In genomic region chr1:168693872-168694238, GRCh38 we compare ENCODE assay signal across 23 cellular contexts. TPM values are rescaled to one million over a fixed set of nuclear protein-coding genes. Genes with fewer than 3 reads are reported as not detected.
"Had no signal": no experiment of that assay in that cellular context is flagged by ENCODE, and none has a peak within 500 bp of the region (broad histone marks: within the 10 kb centered on the region; RNA-seq: fewer than 3 reads in every experiment).

No MANE protein-coding gene starts in this region.

- H3K27me3 ChIP-seq: brain microvascular endothelial cell, gastroesophageal sphincter, heart left ventricle, suprapubic skin had no signal

- ATAC-seq: activated CD8-positive, alpha-beta memory T cell treated with anti-CD3 and anti-CD28 coated beads, Interleukin-2, amount 10 ng/mL, durations not matched to agents 7 days and 5 days; activated T-helper 17 cell treated with anti-CD3 and anti-CD28 coated beads, Interleukin-2, amount 50 U/mL, for 72 hours; gastroesophageal sphincter; heart left ventricle; naive thymus-derived CD4-positive, alpha-beta T cell; T-cell had no signal

- H3K27me3 Mint-ChIP-seq: activated CD4-positive, alpha-beta memory T cell treated with anti-CD3 and anti-CD28 coated beads, Interleukin-2, amount 10 ng/mL, durations not matched to agents 7 days and 5 days; activated T-helper 17 cell treated with anti-CD3 and anti-CD28 coated beads, Interleukin-2, amount 50 U/mL, for 72 hours; stimulated activated naive CD8-positive, alpha-beta T cell treated with anti-CD3 and anti-CD28 coated beads, Interleukin-15, Interleukin-2, amounts not matched to agents 100 ng/mL and 50 ng/mL, for 24 hours; T-cell; type B pancreatic cell had no signal

- H3K27ac Mint-ChIP-seq: activated B cell treated with CpG ODN at 0.5 μM for 24 hours; activated CD4-positive, alpha-beta memory T cell treated with anti-CD3 and anti-CD28 coated beads, Interleukin-2, amount 10 ng/mL, durations not matched to agents 7 days and 5 days; activated CD8-positive, alpha-beta memory T cell treated with anti-CD3 and anti-CD28 coated beads, Interleukin-2, amount 10 ng/mL, durations not matched to agents 7 days and 5 days; activated naive CD8-positive, alpha-beta T cell treated with anti-CD3 and anti-CD28 coated beads, Interleukin-2, amount 10 ng/mL, durations not matched to agents 7 days and 5 days; activated T-helper 17 cell treated with anti-CD3 and anti-CD28 coated beads, Interleukin-2, amount 50 U/mL, for 72 hours; naive thymus-derived CD4-positive, alpha-beta T cell; stimulated activated naive CD8-positive, alpha-beta T cell treated with anti-CD3 and anti-CD28 coated beads, Interleukin-15, Interleukin-2, amounts not matched to agents 100 ng/mL and 50 ng/mL, for 24 hours; T-cell had no signal

- H3K9me3 ChIP-seq: gastroesophageal sphincter, heart left ventricle, left ventricle myocardium inferior, suprapubic skin had no signal

- H3K4me1 ChIP-seq: suprapubic skin had no signal

- H3K9me3 Mint-ChIP-seq: activated B cell treated with CpG ODN at 0.5 μM for 24 hours; activated CD4-positive, alpha-beta memory T cell treated with anti-CD3 and anti-CD28 coated beads, Interleukin-2, amount 10 ng/mL, durations not matched to agents 7 days and 5 days; activated naive CD8-positive, alpha-beta T cell treated with anti-CD3 and anti-CD28 coated beads, Interleukin-2, amount 10 ng/mL, durations not matched to agents 7 days and 5 days; activated T-helper 17 cell treated with anti-CD3 and anti-CD28 coated beads, Interleukin-2, amount 50 U/mL, for 72 hours; naive thymus-derived CD4-positive, alpha-beta T cell; stimulated activated naive CD8-positive, alpha-beta T cell treated with anti-CD3 and anti-CD28 coated beads, Interleukin-15, Interleukin-2, amounts not matched to agents 100 ng/mL and 50 ng/mL, for 24 hours; T-cell; type B pancreatic cell had no signal

- H3K36me3 Mint-ChIP-seq: activated CD8-positive, alpha-beta memory T cell treated with anti-CD3 and anti-CD28 coated beads, Interleukin-2, amount 10 ng/mL, durations not matched to agents 7 days and 5 days; activated naive CD8-positive, alpha-beta T cell treated with anti-CD3 and anti-CD28 coated beads, Interleukin-2, amount 10 ng/mL, durations not matched to agents 7 days and 5 days; naive thymus-derived CD4-positive, alpha-beta T cell; T-cell; type B pancreatic cell had no signal

- H3K4me3 Mint-ChIP-seq: activated B cell treated with CpG ODN at 0.5 μM for 24 hours; activated CD4-positive, alpha-beta memory T cell treated with anti-CD3 and anti-CD28 coated beads, Interleukin-2, amount 10 ng/mL, durations not matched to agents 7 days and 5 days; activated CD8-positive, alpha-beta memory T cell treated with anti-CD3 and anti-CD28 coated beads, Interleukin-2, amount 10 ng/mL, durations not matched to agents 7 days and 5 days; activated naive CD8-positive, alpha-beta T cell treated with anti-CD3 and anti-CD28 coated beads, Interleukin-2, amount 10 ng/mL, durations not matched to agents 7 days and 5 days; activated T-helper 17 cell treated with anti-CD3 and anti-CD28 coated beads, Interleukin-2, amount 50 U/mL, for 72 hours; naive thymus-derived CD4-positive, alpha-beta T cell; stimulated activated naive CD8-positive, alpha-beta T cell treated with anti-CD3 and anti-CD28 coated beads, Interleukin-15, Interleukin-2, amounts not matched to agents 100 ng/mL and 50 ng/mL, for 24 hours; T-cell; type B pancreatic cell had no signal

- DNase-seq: activated B cell treated with CpG ODN at 0.5 μM for 24 hours; activated CD4-positive, alpha-beta memory T cell treated with anti-CD3 and anti-CD28 coated beads, Interleukin-2, amount 10 ng/mL, durations not matched to agents 7 days and 5 days; activated CD4-positive, alpha-beta T cell treated with anti-CD3 and anti-CD28 coated beads for 48 hours; activated CD8-positive, alpha-beta memory T cell treated with anti-CD3 and anti-CD28 coated beads, Interleukin-2, amount 10 ng/mL, durations not matched to agents 7 days and 5 days; activated naive CD4-positive, alpha-beta T cell treated with Interleukin-2 at 50 U/mL for 16 hours; activated naive CD8-positive, alpha-beta T cell treated with anti-CD3 and anti-CD28 coated beads, Interleukin-2, amount 10 ng/mL, durations not matched to agents 7 days and 5 days; activated T-cell treated with anti-CD3 and anti-CD28 coated beads, Interleukin-2, amount 50 U/mL, for 1 hour; brain microvascular endothelial cell; central memory CD4-positive, alpha-beta T cell; heart left ventricle; kidney glomerular epithelial cell; left ventricle myocardium inferior; naive thymus-derived CD4-positive, alpha-beta T cell; stimulated activated CD4-positive, alpha-beta T cell treated with anti-CD3 and anti-CD28 coated beads, Interleukin-12 subunit alpha, Interleukin-12 subunit beta, amount 100 ng/mL, for 4 hours; stimulated activated CD4-positive, alpha-beta T cell treated with anti-CD3 and anti-CD28 coated beads, Interleukin-2, amount 100 ng/mL, for 24 hours; T-cell had no signal

- H3K4me3 ChIP-seq: gastroesophageal sphincter, heart left ventricle, left ventricle myocardium inferior, suprapubic skin had no signal

- H3K27ac ChIP-seq: brain microvascular endothelial cell, left ventricle myocardium inferior, suprapubic skin had no signal

- H3K4me1 Mint-ChIP-seq: activated B cell treated with CpG ODN at 0.5 μM for 24 hours; activated CD4-positive, alpha-beta memory T cell treated with anti-CD3 and anti-CD28 coated beads, Interleukin-2, amount 10 ng/mL, durations not matched to agents 7 days and 5 days; activated CD8-positive, alpha-beta memory T cell treated with anti-CD3 and anti-CD28 coated beads, Interleukin-2, amount 10 ng/mL, durations not matched to agents 7 days and 5 days; activated naive CD8-positive, alpha-beta T cell treated with anti-CD3 and anti-CD28 coated beads, Interleukin-2, amount 10 ng/mL, durations not matched to agents 7 days and 5 days; activated T-helper 17 cell treated with anti-CD3 and anti-CD28 coated beads, Interleukin-2, amount 50 U/mL, for 72 hours; naive thymus-derived CD4-positive, alpha-beta T cell; T-cell had no signal

- H3K36me3 ChIP-seq: brain microvascular endothelial cell, gastroesophageal sphincter, heart left ventricle, left ventricle myocardium inferior, suprapubic skin had no signal

RNA-seq across cellular contexts. Expression of gene DPT, which starts 35.2 kb away (rescaled TPM):
- total RNA-seq: activated B cell treated with CpG ODN at 0.5 μM for 24 hours; activated CD4-positive, alpha-beta memory T cell treated with anti-CD3 and anti-CD28 coated beads, Interleukin-2, amount 10 ng/mL, durations not matched to agents 7 days and 5 days; activated CD8-positive, alpha-beta memory T cell treated with anti-CD3 and anti-CD28 coated beads, Interleukin-2, amount 10 ng/mL, durations not matched to agents 7 days and 5 days; activated naive CD8-positive, alpha-beta T cell treated with anti-CD3 and anti-CD28 coated beads, Interleukin-2, amount 10 ng/mL, durations not matched to agents 7 days and 5 days; activated T-helper 17 cell treated with anti-CD3 and anti-CD28 coated beads, Interleukin-2, amount 50 U/mL, for 72 hours; mononuclear cell; naive thymus-derived CD4-positive, alpha-beta T cell; pulmonary artery endothelial cell; T-cell had no signal
- polyA plus RNA-seq: naive thymus-derived CD4-positive, alpha-beta T cell had no signal
